17 cellular contexts compared by ENCODE assay signal in genomic region chr22:43849731-43850130, GRCh38. TPM values are rescaled to one million over a fixed set of nuclear protein-coding genes. Genes with fewer than 3 reads are reported as not detected.
DNase-seq lines count a peak whose midpoint lies in the region; ATAC-seq and TF ChIP-seq lines count a peak whose summit lies in the region.
"Had no signal": no experiment of that assay in that cellular context is flagged by ENCODE, and none has a peak within 500 bp of the region (broad histone marks: within the 10 kb centered on the region; RNA-seq: fewer than 3 reads in every experiment).

No MANE protein-coding gene starts in this region.

- intact Hi-C loops in posterior vena cava (cut with DNase I): no loop called here

- peak; percentile 66 for DNase-seq in COLO668 (lab: John Stamatoyannopoulos, UW; ENCODE audit: unreplicated experiment)
- DNase-seq in DMS79 treated with DMSO at 0.1 percent for 48 hours (lab: John Stamatoyannopoulos, UW): peak; percentile 13
- DNase-seq in chondrocyte (ENCODE audit: low spot score): peak; percentile 40
- DNase-seq in posterior vena cava (ENCODE audit: low spot score): peak; percentile 50
- DNase-seq in OCI-M1 (lab: John Stamatoyannopoulos, UW): no peak
- DNase-seq: CD8-positive, alpha-beta memory T cell; H7; MM.1S; NCI-H1092; NCI-H146; NCI-H2029 treated with DMSO at 0.1 percent for 48 hours; NCI-H446 treated with DMSO at 0.1 percent for 48 hours; NCI-H69; NK-92 treated with Interleukin-12 subunit alpha and Interleukin-12 subunit beta, amount 100 ng/mL, for 24 hours; SHP77 had no signal

- no peak overlapping the region for H3K27ac Mint-ChIP-seq in chondrocyte (ENCODE audit: unreplicated experiment)
- H3K27ac Mint-ChIP-seq: CD8-positive, alpha-beta memory T cell had no signal

- no peaks in the 10 kb centered on the region for H3K9me3 Mint-ChIP-seq in chondrocyte (ENCODE audit: low read depth)
- H3K9me3 Mint-ChIP-seq: CD8-positive, alpha-beta memory T cell had no signal

- peaks cover 1% of the 10 kb centered on the region for H3K36me3 Mint-ChIP-seq in chondrocyte (ENCODE audit: low read depth)
- H3K36me3 Mint-ChIP-seq: CD8-positive, alpha-beta memory T cell had no signal

- ATAC-seq in HG02981 (IDR thresholded peaks at IDR 0.05; ENCODE audit: unreplicated experiment) (no peak), HG02885 (IDR thresholded peaks at IDR 0.05; ENCODE audit: poor library complexity, unreplicated experiment) (no peak)

- H3K27me3 Mint-ChIP-seq in chondrocyte (ENCODE audit: low read depth): peaks cover 29% of the 10 kb centered on the region

- no peaks in the 10 kb centered on the region for H3K4me1 Mint-ChIP-seq in chondrocyte (ENCODE audit: low read depth)
- H3K4me1 Mint-ChIP-seq: CD8-positive, alpha-beta memory T cell had no signal

- H3K4me3 Mint-ChIP-seq in chondrocyte (ENCODE audit: unreplicated experiment): no peak overlapping the region
- H3K4me3 Mint-ChIP-seq: CD8-positive, alpha-beta memory T cell had no signal

- no peak for TF ChIP-seq CTCF in chondrocyte (IDR thresholded peaks at IDR 0.05)

RNA-seq across cellular contexts. Expression of gene SULT4A1, which starts 12.6 kb away (rescaled TPM):
- total RNA-seq in chondrocyte (0.68 to 3.3 TPM (median 2.9 TPM) in 3 replicates), posterior vena cava (not detected)
- total RNA-seq: CD8-positive, alpha-beta memory T cell had no signal

RNA-seq across cellular contexts. Expression of gene EFCAB6, which starts 37.6 kb away (rescaled TPM):
- 0.49 to 1.5 TPM (median 1.1 TPM) in 3 replicates for total RNA-seq in chondrocyte
- total RNA-seq in posterior vena cava: 1 to 10 TPM; 1.7 to 2.0 TPM

RNA-seq across cellular contexts. Expression of gene PNPLA5, which starts 42.1 kb away (rescaled TPM):
- not detected in 3 replicates for total RNA-seq in chondrocyte
- not detected for total RNA-seq in posterior vena cava
- total RNA-seq: CD8-positive, alpha-beta memory T cell had no signal
